ENCODE assay signal across 8 cellular contexts in genomic region chr15:92069308-92070244, GRCh38.
DNase-seq lines count a peak whose midpoint lies in the region; ATAC-seq and TF ChIP-seq lines count a peak whose summit lies in the region.

No MANE protein-coding gene starts in this region.

- H3K36me3 ChIP-seq in mammary epithelial cell (ENCODE audit: insufficient read depth, low read length), result no peaks in the 10 kb centered on the region
- H3K36me3 ChIP-seq in mucosa of rectum (ENCODE audit: control insufficient read depth in 2 of 2, insufficient read depth in 2 of 2, low read length in 2 of 2), result no peaks in the 10 kb centered on the region
- no peaks in the 10 kb centered on the region for H3K36me3 ChIP-seq in suprapubic skin

- H3K9ac ChIP-seq in mammary epithelial cell (ENCODE audit: insufficient read depth, low read length) (no peak overlapping the region), mucosa of rectum (ENCODE audit: low read depth in 1 of 2, low read length in 2 of 2) (no peak overlapping the region)

- in situ Hi-C loops in mammary epithelial cell (cut with MboI; ENCODE audit: low sequenced_read_pairs in 2 of 2), result loop anchor here (10.0 to 25.0 kb wide), 4 partner anchors 205 to 775 kb away; no protein-coding TSS in a partner anchor

- peak; percentile 82 for DNase-seq in EH (ENCODE audit: low read depth)
- DNase-seq in T-helper 22 cell (ENCODE audit: low read depth), result peak; percentile 14
- DNase-seq in mammary epithelial cell, result peak; percentile 94
- DNase-seq in suprapubic skin (ENCODE audit: low spot score in 2 of 2), result peak in 1 of 2 donors; percentile 80
- no peak for DNase-seq in ecto neural progenitor cell (ENCODE audit: low spot score)
- DNase-seq in DMS153 treated with DMSO at 0.1 percent for 48 hours (lab: John Stamatoyannopoulos, UW; ENCODE audit: unreplicated experiment), result no peak

- dilution Hi-C loops in mammary epithelial cell (cut with HindIII; ENCODE audit: low sequenced_read_pairs), result no loop called here

- H3K27me3 ChIP-seq in mammary epithelial cell (ENCODE audit: insufficient read depth, low read length) (no peaks in the 10 kb centered on the region), mucosa of rectum (ENCODE audit: control insufficient read depth in 2 of 2, insufficient read depth in 2 of 2, low read length in 2 of 2) (no peaks in the 10 kb centered on the region), suprapubic skin (no peaks in the 10 kb centered on the region)

- CTCF ChIA-PET in mammary epithelial cell (lab: Charles Lee; ENCODE audit: low non-redundant PET), result no interaction called here

- intact Hi-C loops in mammary epithelial cell (cut with micrococcal nuclease), result no loop called here

- H3K4me1 ChIP-seq in mammary epithelial cell (ENCODE audit: insufficient read depth, low read length) (peaks cover 16% of the 10 kb centered on the region), mucosa of rectum (ENCODE audit: control insufficient read depth in 2 of 2, insufficient read depth in 2 of 2, low read length in 2 of 2) (peaks cover 0 to 10% of the 10 kb centered on the region in 2 donors), suprapubic skin (peaks cover 41% of the 10 kb centered on the region)

- peaks cover 37% of the 10 kb centered on the region for H3K79me2 ChIP-seq in mammary epithelial cell (ENCODE audit: insufficient read depth, low read length)

- ATAC-seq in HG02884 (IDR thresholded peaks at IDR 0.05; ENCODE audit: unreplicated experiment), result peak; percentile 54

- TF ChIP-seq POLR2A in suprapubic skin (IDR thresholded peaks at IDR 0.05), result no peak

- no TSS peak for BruUV-seq in mammary epithelial cell (replicated peaks; lab: Mats Ljungman, UMichigan)

- peak overlapping the region; percentile 45 for H3K27ac ChIP-seq in mammary epithelial cell (ENCODE audit: insufficient read depth, low read depth, low read length)
- H3K27ac ChIP-seq in mucosa of rectum (ENCODE audit: low read depth in 2 of 2, low read length in 2 of 2), result no peak overlapping the region
- H3K27ac ChIP-seq in suprapubic skin, result peak overlapping the region; percentile 71

- H3K4me3 ChIP-seq in mammary epithelial cell (replicated peaks in 1 of 3; ENCODE audit: insufficient read depth in 1 of 3, low read depth in 2 of 3, low read length in 3 of 3) (no peak overlapping the region), mucosa of rectum (ENCODE audit: low read length in 2 of 2) (peak overlapping the region; percentile 7 to 41), suprapubic skin (peak overlapping the region; percentile 28)

- peak overlapping the region; percentile 59 for H3K4me2 ChIP-seq in mammary epithelial cell (ENCODE audit: insufficient read depth, low read depth, low read length)

- no peaks in the 10 kb centered on the region for H3K9me3 ChIP-seq in mammary epithelial cell (replicated peaks; ENCODE audit: insufficient read depth, low read length)
- H3K9me3 ChIP-seq in mucosa of rectum (ENCODE audit: control insufficient read depth in 2 of 2, low read length in 2 of 2), result no peaks in the 10 kb centered on the region
- H3K9me3 ChIP-seq in suprapubic skin, result no peaks in the 10 kb centered on the region

- H4K20me1 ChIP-seq in mammary epithelial cell (ENCODE audit: insufficient read depth, low read length), result no peaks in the 10 kb centered on the region

- TF ChIP-seq EP300 in suprapubic skin (IDR thresholded peaks at IDR 0.05), result no peak

- TF ChIP-seq CTCF in mammary epithelial cell (conservative IDR thresholded peaks at IDR 0.05 in 1 of 2, IDR thresholded peaks at IDR 0.05 in 1 of 2; ENCODE audit: extremely low read depth in 1 of 2, insufficient read depth in 1 of 2, low read depth in 1 of 2, low read length in 2 of 2), result no peak
- TF ChIP-seq CTCF in suprapubic skin (IDR thresholded peaks at IDR 0.05), result no peak

- WGBS in mammary epithelial cell (ENCODE audit: low coverage, missing lambda C conversion rate), result 79% methylated on average over 16 of the region's 20 CpGs
- WGBS in suprapubic skin, result 19% methylated on average over 20 of the region's 20 CpGs

- peak overlapping the region; percentile 16 for H2AFZ ChIP-seq in mammary epithelial cell (ENCODE audit: low read depth, low read length)

Comparison
In these comparisons a context has a peak if more than half of its experiments do, and no peak if none do; other contexts are left out.
1. DNase-seq: peak in EH (single experiment), T-helper 22 cell (single experiment) and mammary epithelial cell (single experiment); none in ecto neural progenitor cell (single experiment) and DMS153 treated with DMSO at 0.1 percent for 48 hours (single experiment).
2. H3K27ac ChIP-seq: peak in mammary epithelial cell (single experiment) and suprapubic skin (single experiment); none in mucosa of rectum (0 of 2).
3. H3K4me3 ChIP-seq: peak in mucosa of rectum (2 of 2) and suprapubic skin (single experiment); none in mammary epithelial cell (0 of 3).